8 cellular contexts compared by ENCODE assay signal in the genomic region with DNA sequence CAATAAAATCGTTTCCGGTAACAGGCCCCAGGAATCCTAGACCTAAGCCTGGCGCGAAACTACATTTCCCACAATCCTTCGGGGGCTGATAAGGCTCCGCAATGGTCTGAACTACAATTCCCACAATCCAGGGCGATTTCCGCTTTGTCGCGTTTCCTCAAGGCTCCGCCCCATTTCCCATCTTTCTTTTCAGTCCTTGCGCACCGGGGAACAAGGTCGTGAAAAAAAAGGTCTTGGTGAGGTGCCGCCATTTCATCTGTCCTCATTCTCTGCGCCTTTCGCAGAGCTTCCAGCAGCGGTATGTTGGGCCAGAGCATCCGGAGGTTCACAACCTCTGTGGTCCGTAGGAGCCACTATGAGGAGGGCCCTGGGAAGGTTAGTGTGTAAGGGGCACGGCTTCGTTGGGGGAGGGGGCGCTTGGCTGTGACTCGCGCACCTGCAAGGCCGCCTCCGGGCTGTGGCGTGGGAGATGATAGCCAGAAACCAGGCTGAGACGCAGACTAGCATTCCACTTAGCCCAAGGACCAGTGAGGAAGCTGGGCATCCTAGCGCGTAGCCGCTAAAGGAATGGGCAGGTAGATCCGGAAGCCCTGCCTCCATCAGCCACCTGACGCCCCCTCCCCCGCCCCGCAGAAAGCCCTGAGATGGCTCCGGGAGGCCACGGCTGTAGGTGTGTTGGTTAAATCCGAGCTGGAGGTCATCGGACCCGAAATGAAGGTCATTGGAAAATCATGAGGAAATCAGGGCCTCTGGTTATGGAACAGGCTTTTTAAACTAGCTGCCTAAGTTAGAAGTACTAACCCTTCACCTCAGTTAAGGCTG. TPM values are rescaled to one million over a fixed set of nuclear protein-coding genes. Genes with fewer than 3 reads are reported as not detected.
DNase-seq lines count a peak whose midpoint lies in the region; ATAC-seq, FAIRE-seq and TF ChIP-seq lines count a peak whose summit lies in the region.

TSS of gene COX7C (plus strand) at position 186 of the 822 bp plus-strand sequence. CDS start at position 301, 115 bp downstream.

- no peaks in the 10 kb centered on the region for H3K27me3 ChIP-seq in cardiac muscle cell
- no peaks in the 10 kb centered on the region for H3K27me3 ChIP-seq in parathyroid adenoma (ENCODE audit: control insufficient read depth, insufficient read depth, low read length)
- H3K27me3 ChIP-seq in tibial nerve, result no peaks in the 10 kb centered on the region

- H3K4me1 ChIP-seq in cardiac muscle cell (ENCODE audit: low read depth) (peaks cover 8% of the 10 kb centered on the region), parathyroid adenoma (no peaks in the 10 kb centered on the region), tibial nerve (peaks cover 0 to 16% (median 12%) of the 10 kb centered on the region in 4 donors)

- H3K36me3 Mint-ChIP-seq in T-cell, result peaks cover 33% of the 10 kb centered on the region

- peaks cover 5 to 12% of the 10 kb centered on the region in 2 donors for H3K27me3 Mint-ChIP-seq in T-cell

- CTCF ChIA-PET in T-cell (lab: Charles Lee), result no interaction called here

- H3K36me3 ChIP-seq in cardiac muscle cell, result peaks cover 23% of the 10 kb centered on the region
- no peaks in the 10 kb centered on the region for H3K36me3 ChIP-seq in parathyroid adenoma (ENCODE audit: control insufficient read depth, insufficient read depth, low read length)
- peaks cover 0 to 36% (median 0%) of the 10 kb centered on the region in 3 donors for H3K36me3 ChIP-seq in tibial nerve

- H3K9ac ChIP-seq in parathyroid adenoma, result peak within 1 kb of the TSS; percentile 97

- TF ChIP-seq POLR2A in GM12891 (IDR thresholded peaks at IDR 0.05; ENCODE audit: low read depth, low read length), result peak; percentile 87
- TF ChIP-seq POLR2A in tibial nerve (IDR thresholded peaks at IDR 0.05), result peak; percentile 72 to 83

- H3K79me2 ChIP-seq in parathyroid adenoma, result peaks cover 6% of the 10 kb centered on the region

- peaks cover 0 to 2% (median 0%) of the 10 kb centered on the region in 3 donors for H3K9me3 Mint-ChIP-seq in T-cell

- H3K4me3 Mint-ChIP-seq in T-cell, result peak within 1 kb of the TSS; percentile 96 to 100 (median 100)

- H3K4me3 ChIP-seq in cardiac muscle cell, result peak within 1 kb of the TSS; percentile 93
- H3K4me3 ChIP-seq in parathyroid adenoma (ENCODE audit: low read depth, low read length), result peak within 1 kb of the TSS; percentile 98
- H3K4me3 ChIP-seq in tibial nerve, result peak within 1 kb of the TSS; percentile 58 to 91 (median 76)

- peak within 1 kb of the TSS; percentile 99 to 100 for H3K27ac Mint-ChIP-seq in T-cell

- ATAC-seq in HG02840 (IDR thresholded peaks at IDR 0.05; ENCODE audit: low FRiP score, unreplicated experiment), result peak; percentile 99
- peak; percentile 96 to 98 (median 97) for ATAC-seq in T-cell (replicated peaks in 1 of 4)

- DNase-seq in GM12891 (ENCODE audit: insufficient read length, low spot score) (peak; percentile 69), NCI-H1436 treated with DMSO at 0.1 percent for 48 hours (lab: John Stamatoyannopoulos, UW) (peak; percentile 89), T-cell (peak; percentile 78 to 96 (median 93)), cardiac muscle cell (ENCODE audit: low read depth in 1 of 2, low spot score in 1 of 2) (peak; percentile 97 to 98), tibial nerve (ENCODE audit: low spot score in 2 of 2) (peak; percentile 78 to 95)

- TF ChIP-seq CTCF in cardiac muscle cell (IDR thresholded peaks at IDR 0.05; ENCODE audit: low read depth, low read length) (no peak), parathyroid adenoma (IDR thresholded peaks at IDR 0.05) (no peak), tibial nerve (IDR thresholded peaks at IDR 0.05) (no peak)

- H2AFZ ChIP-seq in parathyroid adenoma, result peak within 1 kb of the TSS; percentile 99

- TF ChIP-seq EP300 in tibial nerve (IDR thresholded peaks at IDR 0.05), result peak; percentile 52 to 97

- H3K27ac ChIP-seq in adipose tissue (ENCODE audit: low read depth, low read length) (no peak within 1 kb of the TSS), cardiac muscle cell (peak within 1 kb of the TSS; percentile 90), parathyroid adenoma (peak within 1 kb of the TSS; percentile 100), tibial nerve (peak within 1 kb of the TSS; percentile 77 to 90 (median 82))

- peaks cover 28 to 32% (median 31%) of the 10 kb centered on the region in 3 donors for H3K4me1 Mint-ChIP-seq in T-cell

- 0 to 1% (median 0%) methylated on average over 41 of the region's 41 CpGs for WGBS in adipose tissue, 3 donors
- 1% methylated on average over 37 to 40 of the region's 41 CpGs for WGBS in tibial nerve, 2 donors

- POLR2A ChIA-PET in T-cell (lab: Charles Lee), result interaction anchor here in 1 of 2 donors (0.6 kb wide), 1 partner anchor 80 kb away, joined by 5 read pairs; no protein-coding TSS in a partner anchor

- H3K4me2 ChIP-seq in parathyroid adenoma (ENCODE audit: low read length), result peak within 1 kb of the TSS; percentile 57

- FAIRE-seq in GM12891 (lab: Jason Lieb, UNC), result peak; percentile 95

- H3K9me3 ChIP-seq in cardiac muscle cell (ENCODE audit: low read depth), result no peaks in the 10 kb centered on the region
- H3K9me3 ChIP-seq in parathyroid adenoma (ENCODE audit: control insufficient read depth, low read length), result no peaks in the 10 kb centered on the region
- H3K9me3 ChIP-seq in tibial nerve, result no peaks in the 10 kb centered on the region

TF ChIP-seq in GM12891, 5 proteins besides CTCF, POLR2A, EP300 and RAD21:
- TF ChIP-seq SPI1 (IDR thresholded peaks at IDR 0.05; ENCODE audit: low read depth, low read length), result peak; percentile 46
- no peak for TF ChIP-seq PAX5 (IDR thresholded peaks at IDR 0.05; ENCODE audit: insufficient read depth, low read length, severe bottlenecking)
- peak; percentile 88 for TF ChIP-seq TAF1 (IDR thresholded peaks at IDR 0.05; ENCODE audit: low read depth, low read length)
- peak; percentile 86 for TF ChIP-seq POLR2AphosphoS5 (IDR thresholded peaks at IDR 0.05; ENCODE audit: low read depth, low read length)
- TF ChIP-seq POU2F2 (IDR thresholded peaks at IDR 0.05; ENCODE audit: low read depth, low read length), result 0 out of 2 replicates have a peak, but pooled peaks have one; percentile 43

RNA-seq across cellular contexts. Expression of gene COX7C, which starts in this region (rescaled TPM):
- 2,243 TPM for polyA plus RNA-seq in GM12891 (2012; ENCODE audit: low read depth, missing spikeins)
- 100 to 1,000 TPM; 406 to 467 (median 438) TPM for total RNA-seq in T-cell
- polyA plus RNA-seq in adipose tissue, result 1,000 to 10,000 TPM in 1 of 3 donors, 100 to 1,000 TPM in 2; 557 to 1,109 (median 923) TPM
- total RNA-seq in cardiac muscle cell, result 311 and 815 TPM in 2 replicates
- 1,743 and 2,273 TPM in 2 replicates for polyA plus RNA-seq in cardiac muscle cell
- 100 to 1,000 TPM; 256 to 424 (median 340) TPM for total RNA-seq in tibial nerve
